ENCODE assay signal across 17 cellular contexts in genomic region chr3:172546105-172546504, GRCh38. TPM values are rescaled to one million over a fixed set of nuclear protein-coding genes. Genes with fewer than 3 reads are reported as not detected.
DNase-seq lines count a peak whose midpoint lies in the region; ATAC-seq and TF ChIP-seq lines count a peak whose summit lies in the region.
"Had no signal": no experiment of that assay in that cellular context is flagged by ENCODE, and none has a peak within 500 bp of the region (broad histone marks: within the 10 kb centered on the region; RNA-seq: fewer than 3 reads in every experiment).

No MANE protein-coding gene starts in this region.

- H3K9ac ChIP-seq in colonic mucosa (ENCODE audit: low read depth in 2 of 2, low read length in 2 of 2) (no peak overlapping the region), parathyroid adenoma (no peak overlapping the region)
- H3K9ac ChIP-seq: BLaER1 had no signal

- no peak overlapping the region for H3K4me3 ChIP-seq in colonic mucosa
- H3K4me3 ChIP-seq in parathyroid adenoma (ENCODE audit: low read depth, low read length): no peak overlapping the region
- H3K4me3 ChIP-seq in CD8-positive, alpha-beta memory T cell (ENCODE audit: low read length): no peak overlapping the region
- H3K4me3 ChIP-seq: BLaER1, GM12878 had no signal

- peaks cover 44% of the 10 kb centered on the region for H3K4me1 Mint-ChIP-seq in Calu3 (ENCODE audit: low read depth, unreplicated experiment)
- H3K4me1 Mint-ChIP-seq in CD8-positive, alpha-beta memory T cell: peaks cover 10 to 13% (median 10%) of the 10 kb centered on the region in 3 donors

- peak overlapping the region; percentile 64 for H2AFZ ChIP-seq in parathyroid adenoma

- intact Hi-C loops in Calu3 (cut with micrococcal nuclease; ENCODE audit: unreplicated experiment) (loop anchor here (5.0 kb wide), 2 partner anchors 51 to 121 kb away; no protein-coding TSS in a partner anchor), colonic mucosa (cut with DNase I) (no loop called here)

- TF ChIP-seq CTCF in Calu3 (IDR thresholded peaks at IDR 0.05; ENCODE audit: unreplicated experiment) (no peak), colonic mucosa (IDR thresholded peaks at IDR 0.05) (no peak), parathyroid adenoma (IDR thresholded peaks at IDR 0.05) (no peak)

- DNase-seq in Calu3: peak; percentile 54
- DNase-seq in LoVo (ENCODE audit: low spot score): peak; percentile 66
- no peak for DNase-seq in colonic mucosa
- no peak for DNase-seq in activated naive CD4-positive, alpha-beta T cell treated with anti-CD3 and anti-CD28 coated beads, Interleukin-2, amount 50 U/mL, for 72 hours (ENCODE audit: low spot score in 2 of 2)
- no peak for DNase-seq in NCI-H2081 (lab: John Stamatoyannopoulos, UW)
- no peak for DNase-seq in CD8-positive, alpha-beta memory T cell
- DNase-seq: EL; KG1; NCI-H1694 treated with DMSO at 0.1 percent for 48 hours; NCI-H524 treated with DMSO at 0.1 percent for 48 hours; posterior cingulate gyrus; stimulated activated CD4-positive, alpha-beta T cell treated with anti-CD3 and anti-CD28 coated beads, Interleukin-1b, Interleukin-23, amount 100 ng/mL, for 48 hours had no signal

- no peaks in the 10 kb centered on the region for H3K27me3 ChIP-seq in colonic mucosa
- H3K27me3 ChIP-seq in parathyroid adenoma (ENCODE audit: control insufficient read depth, insufficient read depth, low read length): no peaks in the 10 kb centered on the region
- H3K27me3 ChIP-seq in CD8-positive, alpha-beta memory T cell (ENCODE audit: insufficient read depth, low read length, poor library complexity, severe bottlenecking): no peaks in the 10 kb centered on the region
- H3K27me3 ChIP-seq: BLaER1 had no signal

- no peak overlapping the region for H3K4me2 ChIP-seq in parathyroid adenoma (ENCODE audit: low read length)

- no peak for ATAC-seq in activated naive CD4-positive, alpha-beta T cell treated with anti-CD3 and anti-CD28 coated beads, Interleukin-2, amount 50 U/mL, for 72 hours
- no peak for ATAC-seq in HG03139 (IDR thresholded peaks at IDR 0.05; ENCODE audit: unreplicated experiment)

- H3K4me3 Mint-ChIP-seq in Calu3 (ENCODE audit: low read depth, unreplicated experiment): peak overlapping the region; percentile 16
- H3K4me3 Mint-ChIP-seq in CD8-positive, alpha-beta memory T cell: no peak overlapping the region
- H3K4me3 Mint-ChIP-seq: mesothelial cell of epicardium had no signal

- H3K27me3 Mint-ChIP-seq in Calu3 (ENCODE audit: unreplicated experiment): no peaks in the 10 kb centered on the region
- H3K27me3 Mint-ChIP-seq in CD8-positive, alpha-beta memory T cell: no peaks in the 10 kb centered on the region

- H3K27ac ChIP-seq in colonic mucosa (peak overlapping the region; percentile 0), parathyroid adenoma (peak overlapping the region; percentile 93)
- no peak overlapping the region for H3K27ac ChIP-seq in CD8-positive, alpha-beta memory T cell (ENCODE audit: low read depth, low read length)
- H3K27ac ChIP-seq: BLaER1 had no signal

- CTCF ChIA-PET in Calu3 (lab: Charles Lee): interaction anchor here (0.8 to 2.9 kb wide), 5 partner anchors 15 to 78 kb away, joined by 4 to 18 read pairs (median 4); partner anchors contain the start of gene TNFSF10
- CTCF ChIA-PET in CD8-positive, alpha-beta memory T cell (lab: Charles Lee): interaction anchor here (2.5 kb wide), 1 partner anchor 49 kb away, joined by 8 read pairs; no protein-coding TSS in a partner anchor

- H3K79me2 ChIP-seq in parathyroid adenoma: no peaks in the 10 kb centered on the region

- no peaks in the 10 kb centered on the region for H3K36me3 ChIP-seq in colonic mucosa
- no peaks in the 10 kb centered on the region for H3K36me3 ChIP-seq in parathyroid adenoma (ENCODE audit: control insufficient read depth, insufficient read depth, low read length)
- no peaks in the 10 kb centered on the region for H3K36me3 ChIP-seq in CD8-positive, alpha-beta memory T cell (ENCODE audit: insufficient read depth, low read length)
- H3K36me3 ChIP-seq: BLaER1 had no signal

- POLR2A ChIA-PET in CD8-positive, alpha-beta memory T cell (lab: Charles Lee): no interaction called here

- H3K9me3 ChIP-seq in colonic mucosa (no peaks in the 10 kb centered on the region), parathyroid adenoma (ENCODE audit: control insufficient read depth, low read length) (no peaks in the 10 kb centered on the region)
- H3K9me3 ChIP-seq in CD8-positive, alpha-beta memory T cell (ENCODE audit: low read length): no peaks in the 10 kb centered on the region

- no peaks in the 10 kb centered on the region for H3K4me1 ChIP-seq in colonic mucosa
- peaks cover 60% of the 10 kb centered on the region for H3K4me1 ChIP-seq in parathyroid adenoma
- H3K4me1 ChIP-seq in CD8-positive, alpha-beta memory T cell (ENCODE audit: insufficient read depth, low read length): peaks cover 16% of the 10 kb centered on the region

- BruUV-seq in Calu3 (replicated peaks; lab: Mats Ljungman, UMichigan): no TSS peak

- peak overlapping the region; percentile 82 for H3K27ac Mint-ChIP-seq in Calu3 (ENCODE audit: unreplicated experiment)
- H3K27ac Mint-ChIP-seq in activated naive CD4-positive, alpha-beta T cell treated with anti-CD3 and anti-CD28 coated beads, Interleukin-2, amount 50 U/mL, for 72 hours: peak overlapping the region in 1 of 2 donors; percentile 57
- H3K27ac Mint-ChIP-seq in CD8-positive, alpha-beta memory T cell: peak overlapping the region in 1 of 8 donors; percentile 6
- H3K27ac Mint-ChIP-seq: mesothelial cell of epicardium had no signal

- H3K36me3 Mint-ChIP-seq in Calu3 (ENCODE audit: insufficient read depth, unreplicated experiment): peaks cover 14% of the 10 kb centered on the region
- peaks cover 0 to 14% of the 10 kb centered on the region in 2 donors for H3K36me3 Mint-ChIP-seq in activated naive CD4-positive, alpha-beta T cell treated with anti-CD3 and anti-CD28 coated beads, Interleukin-2, amount 50 U/mL, for 72 hours
- H3K36me3 Mint-ChIP-seq in CD8-positive, alpha-beta memory T cell: no peaks in the 10 kb centered on the region
- H3K36me3 Mint-ChIP-seq: mesothelial cell of epicardium had no signal

- H3K9me3 Mint-ChIP-seq in Calu3 (ENCODE audit: low read depth, unreplicated experiment): no peaks in the 10 kb centered on the region
- H3K9me3 Mint-ChIP-seq in activated naive CD4-positive, alpha-beta T cell treated with anti-CD3 and anti-CD28 coated beads, Interleukin-2, amount 50 U/mL, for 72 hours: peaks cover 0 to 12% of the 10 kb centered on the region in 2 donors
- no peaks in the 10 kb centered on the region for H3K9me3 Mint-ChIP-seq in CD8-positive, alpha-beta memory T cell

RNA-seq across cellular contexts. Expression of gene TNFSF10, which starts 22.9 kb away (rescaled TPM):
- total RNA-seq in Calu3 (2022) (41.4 and 58.7 TPM in 2 replicates), colonic mucosa (100 to 1,000 TPM in 1 of 2 donors, 10 to 100 TPM in 1; 57.2 to 118 TPM)
- 10 to 100 TPM; 32.7 to 99.9 TPM for total RNA-seq in activated naive CD4-positive, alpha-beta T cell treated with anti-CD3 and anti-CD28 coated beads, Interleukin-2, amount 50 U/mL, for 72 hours
- total RNA-seq in CD8-positive, alpha-beta memory T cell: 10 to 100 TPM; 38.2 to 41.9 TPM
- 48.1 TPM for polyA plus RNA-seq in CD8-positive, alpha-beta memory T cell

Comparison
In these comparisons a context has a peak if more than half of its experiments do, and no peak if none do; other contexts are left out.
1. DNase-seq: peak in Calu3 (single experiment) and LoVo (single experiment); none in colonic mucosa (single experiment), activated naive CD4-positive, alpha-beta T cell treated with anti-CD3 and anti-CD28 coated beads, Interleukin-2, amount 50 U/mL, for 72 hours (0 of 2), NCI-H2081 (0 of 2) and CD8-positive, alpha-beta memory T cell (0 of 5).